Comparison of ENCODE assay signal across 9 cellular contexts in the genomic region with DNA sequence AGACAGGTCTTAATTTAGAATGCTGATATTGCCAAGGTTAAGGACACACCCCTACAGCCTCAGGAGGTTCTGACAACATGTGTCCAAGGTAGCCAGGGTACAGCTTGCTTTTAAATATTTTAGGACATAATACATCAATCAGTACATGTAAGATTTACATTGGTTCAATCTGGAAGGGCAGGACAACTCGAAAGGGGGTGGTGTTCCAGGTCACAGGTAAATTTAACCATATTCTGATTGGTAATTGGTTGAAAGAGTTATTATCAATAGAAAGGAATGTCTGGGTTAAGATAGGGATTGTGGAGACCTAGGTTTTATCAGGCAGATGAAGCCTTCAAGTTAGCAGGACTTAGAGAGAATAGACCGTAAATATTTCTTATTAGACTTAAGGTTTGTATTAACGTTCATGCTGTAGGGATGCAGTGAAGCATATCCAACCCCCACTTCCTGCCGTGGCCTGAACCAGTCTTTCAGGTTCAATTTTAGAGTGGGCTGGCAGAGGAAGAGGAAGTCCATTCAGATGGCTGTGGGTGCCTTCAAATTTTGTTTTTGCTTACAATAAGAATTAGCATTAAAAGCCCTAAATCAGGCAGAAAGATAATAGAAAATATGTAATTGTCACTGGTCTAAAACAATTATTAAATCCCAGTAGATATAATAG.
DNase-seq lines count a peak whose midpoint lies in the region; ATAC-seq lines count a peak whose summit lies in the region.
"Had no signal": no experiment of that assay in that cellular context is flagged by ENCODE, and none has a peak within 500 bp of the region (broad histone marks: within the 10 kb centered on the region; RNA-seq: fewer than 3 reads in every experiment).

No MANE protein-coding gene starts in this region.

- no peaks in the 10 kb centered on the region for H3K9me3 Mint-ChIP-seq in activated CD4-positive, alpha-beta T cell treated with anti-CD3 and anti-CD28 coated beads, Interleukin-2, amount 10 ng/mL, durations not matched to agents 24 days and 14 days

- no peak overlapping the region for H3K4me3 Mint-ChIP-seq in activated CD4-positive, alpha-beta T cell treated with anti-CD3 and anti-CD28 coated beads, Interleukin-2, amount 10 ng/mL, durations not matched to agents 24 days and 14 days

- H3K36me3 Mint-ChIP-seq in activated CD4-positive, alpha-beta T cell treated with anti-CD3 and anti-CD28 coated beads, Interleukin-2, amount 10 ng/mL, durations not matched to agents 24 days and 14 days (ENCODE audit: low read depth), result no peaks in the 10 kb centered on the region

- ATAC-seq in GM19328 (IDR thresholded peaks at IDR 0.05; ENCODE audit: unreplicated experiment), result peak; percentile 96
- ATAC-seq in HG02938 (IDR thresholded peaks at IDR 0.05; ENCODE audit: unreplicated experiment), result peak; percentile 100

- no peaks in the 10 kb centered on the region for H3K4me1 Mint-ChIP-seq in activated CD4-positive, alpha-beta T cell treated with anti-CD3 and anti-CD28 coated beads, Interleukin-2, amount 10 ng/mL, durations not matched to agents 24 days and 14 days

- no peak overlapping the region for H3K27ac Mint-ChIP-seq in activated CD4-positive, alpha-beta T cell treated with anti-CD3 and anti-CD28 coated beads, Interleukin-2, amount 10 ng/mL, durations not matched to agents 24 days and 14 days

- no peaks in the 10 kb centered on the region for H3K27me3 Mint-ChIP-seq in activated CD4-positive, alpha-beta T cell treated with anti-CD3 and anti-CD28 coated beads, Interleukin-2, amount 10 ng/mL, durations not matched to agents 24 days and 14 days

- intact Hi-C loops in activated CD4-positive, alpha-beta T cell treated with anti-CD3 and anti-CD28 coated beads, Interleukin-2, amount 10 ng/mL, durations not matched to agents 24 days and 14 days (cut with micrococcal nuclease), result no loop called here
- intact Hi-C loops in posterior cingulate gyrus (cut with DNase I), result no loop called here

- DNase-seq in DMS153 treated with DMSO at 0.1 percent for 48 hours (lab: John Stamatoyannopoulos, UW; ENCODE audit: unreplicated experiment), result peak; percentile 4
- DNase-seq in NAMALWA (ENCODE audit: low spot score), result peak; percentile 73
- DNase-seq in activated CD4-positive, alpha-beta T cell treated with anti-CD3 and anti-CD28 coated beads, Interleukin-2, amount 10 ng/mL, durations not matched to agents 24 days and 14 days, result no peak
- DNase-seq in NCI-H446 treated with DMSO at 0.1 percent for 48 hours (lab: John Stamatoyannopoulos, UW), result no peak
- no peak for DNase-seq in posterior cingulate gyrus
- no peak for DNase-seq in AG20443 (ENCODE audit: low spot score)
- DNase-seq: NCI-H2081 treated with DMSO at 0.1 percent for 48 hours had no signal

Comparison
In these comparisons a context has a peak if more than half of its experiments do, and no peak if none do; other contexts are left out.
1. DNase-seq: peak in DMS153 treated with DMSO at 0.1 percent for 48 hours (single experiment) and NAMALWA (single experiment); none in activated CD4-positive, alpha-beta T cell treated with anti-CD3 and anti-CD28 coated beads, Interleukin-2, amount 10 ng/mL, durations not matched to agents 24 days and 14 days (single experiment), NCI-H446 treated with DMSO at 0.1 percent for 48 hours (single experiment), posterior cingulate gyrus (0 of 10) and AG20443 (single experiment).